Comparison of ENCODE assay signal across 8 cellular contexts in the genomic region with DNA sequence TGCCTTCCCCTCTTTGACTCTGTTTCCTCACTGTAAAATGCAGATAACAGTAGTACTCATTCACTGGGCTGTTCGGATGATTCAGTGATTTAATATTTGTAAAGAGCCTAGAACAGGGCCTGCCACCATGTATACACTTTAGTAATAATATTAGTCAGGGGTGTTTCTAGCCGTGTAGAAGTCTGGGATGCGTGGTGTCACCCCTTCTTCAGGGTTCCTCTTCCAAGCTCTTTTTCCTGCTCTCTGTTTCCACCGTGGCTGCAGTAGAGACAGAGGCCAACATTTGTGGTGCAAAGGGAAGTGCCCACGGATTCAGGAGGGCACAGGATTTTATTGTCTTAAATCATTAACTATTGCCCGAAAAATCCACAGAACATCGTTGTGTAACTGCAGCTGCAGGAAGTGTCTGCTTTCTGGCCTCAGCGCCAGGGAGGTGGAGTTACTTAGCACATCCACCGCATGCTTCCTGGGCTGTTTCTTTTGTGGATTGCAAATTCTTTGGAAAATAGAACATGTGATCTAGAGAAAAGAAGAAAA.
DNase-seq lines count a peak whose midpoint lies in the region; ATAC-seq and TF ChIP-seq lines count a peak whose summit lies in the region.

No MANE protein-coding gene starts in this region.

- H3K27ac Mint-ChIP-seq in stimulated activated memory B cell treated with anti-CD40 and anti-IgM and Interleukin-4, amounts not matched to agents 10 μg/mL and 1 μg/mL and 100 μg/mL, for 72 hours: peak overlapping the region; percentile 88
- H3K27ac Mint-ChIP-seq in activated CD4-positive, alpha-beta T cell treated with anti-CD3 and anti-CD28 coated beads, Interleukin-2, amount 10 ng/mL, durations not matched to agents 24 days and 14 days: no peak overlapping the region

- TF ChIP-seq CTCF in HL-60 (IDR thresholded peaks at IDR 0.05; ENCODE audit: insufficient read depth, low read length): no peak
- TF ChIP-seq CTCF in WI38 (IDR thresholded peaks at IDR 0.05; ENCODE audit: low read depth, low read length): no peak
- TF ChIP-seq CTCF in hepatocyte (IDR thresholded peaks at IDR 0.05; ENCODE audit: poor library complexity): no peak

- H3K36me3 ChIP-seq in ACC112 (ENCODE audit: insufficient read depth, low read length) (no peaks in the 10 kb centered on the region), hepatocyte (replicated peaks; ENCODE audit: insufficient read depth, low read depth) (no peaks in the 10 kb centered on the region)

- H2AFZ ChIP-seq in ACC112 (ENCODE audit: low read length, unreplicated experiment) (no peak overlapping the region), hepatocyte (no peak overlapping the region)

- H3K9me2 ChIP-seq in hepatocyte (replicated peaks; ENCODE audit: insufficient read depth): no peaks in the 10 kb centered on the region

- H3K4me1 Mint-ChIP-seq in stimulated activated memory B cell treated with anti-CD40 and anti-IgM and Interleukin-4, amounts not matched to agents 10 μg/mL and 1 μg/mL and 100 μg/mL, for 72 hours: peaks cover 84% of the 10 kb centered on the region
- H3K4me1 Mint-ChIP-seq in activated CD4-positive, alpha-beta T cell treated with anti-CD3 and anti-CD28 coated beads, Interleukin-2, amount 10 ng/mL, durations not matched to agents 24 days and 14 days: peaks cover 12% of the 10 kb centered on the region

- H3K27me3 ChIP-seq in ACC112 (ENCODE audit: insufficient read depth, low read length): no peaks in the 10 kb centered on the region
- no peaks in the 10 kb centered on the region for H3K27me3 ChIP-seq in HL-60 (ENCODE audit: insufficient read depth, poor library complexity, severe bottlenecking)
- H3K27me3 ChIP-seq in hepatocyte: no peaks in the 10 kb centered on the region

- H3K36me3 Mint-ChIP-seq in stimulated activated memory B cell treated with anti-CD40 and anti-IgM and Interleukin-4, amounts not matched to agents 10 μg/mL and 1 μg/mL and 100 μg/mL, for 72 hours: no peaks in the 10 kb centered on the region
- H3K36me3 Mint-ChIP-seq in activated CD4-positive, alpha-beta T cell treated with anti-CD3 and anti-CD28 coated beads, Interleukin-2, amount 10 ng/mL, durations not matched to agents 24 days and 14 days (ENCODE audit: low read depth): no peaks in the 10 kb centered on the region

- DNase-seq in HL-60 (ENCODE audit: low read depth in 1 of 2, low spot score in 1 of 2) (peak in 1 of 2 experiments; percentile 73), hepatocyte (ENCODE audit: low spot score) (peak; percentile 70)
- no peak for DNase-seq in activated CD4-positive, alpha-beta T cell treated with anti-CD3 and anti-CD28 coated beads, Interleukin-2, amount 10 ng/mL, durations not matched to agents 24 days and 14 days

- peaks cover 17% of the 10 kb centered on the region for H4K20me1 ChIP-seq in hepatocyte (ENCODE audit: insufficient read depth, poor library complexity, severe bottlenecking)

- H3K4me3 ChIP-seq in ACC112 (ENCODE audit: low read depth, low read length) (peak overlapping the region; percentile 59), HL-60 (replicated peaks; ENCODE audit: insufficient read depth, low read length) (no peak overlapping the region), WI38 (ENCODE audit: low read depth, low read length) (peak overlapping the region; percentile 29), hepatocyte (no peak overlapping the region)

- no peaks in the 10 kb centered on the region for H3K9me3 Mint-ChIP-seq in stimulated activated memory B cell treated with anti-CD40 and anti-IgM and Interleukin-4, amounts not matched to agents 10 μg/mL and 1 μg/mL and 100 μg/mL, for 72 hours
- H3K9me3 Mint-ChIP-seq in activated CD4-positive, alpha-beta T cell treated with anti-CD3 and anti-CD28 coated beads, Interleukin-2, amount 10 ng/mL, durations not matched to agents 24 days and 14 days: no peaks in the 10 kb centered on the region

- H3K79me2 ChIP-seq in ACC112 (ENCODE audit: control insufficient read depth, insufficient read depth, low read length, unreplicated experiment): peaks cover 93% of the 10 kb centered on the region
- H3K79me2 ChIP-seq in hepatocyte: peaks cover 86% of the 10 kb centered on the region

- peak overlapping the region; percentile 71 for H3K4me2 ChIP-seq in hepatocyte

- intact Hi-C loops in activated CD4-positive, alpha-beta T cell treated with anti-CD3 and anti-CD28 coated beads, Interleukin-2, amount 10 ng/mL, durations not matched to agents 24 days and 14 days (cut with micrococcal nuclease): no loop called here

- no peaks in the 10 kb centered on the region for H3K27me3 Mint-ChIP-seq in stimulated activated memory B cell treated with anti-CD40 and anti-IgM and Interleukin-4, amounts not matched to agents 10 μg/mL and 1 μg/mL and 100 μg/mL, for 72 hours
- H3K27me3 Mint-ChIP-seq in activated CD4-positive, alpha-beta T cell treated with anti-CD3 and anti-CD28 coated beads, Interleukin-2, amount 10 ng/mL, durations not matched to agents 24 days and 14 days: peaks cover 1% of the 10 kb centered on the region

- H3K4me1 ChIP-seq in ACC112 (ENCODE audit: control insufficient read depth, insufficient read depth, low read length, unreplicated experiment): peaks cover 90% of the 10 kb centered on the region
- H3K4me1 ChIP-seq in hepatocyte (ENCODE audit: insufficient read depth): peaks cover 21% of the 10 kb centered on the region

- ATAC-seq in stimulated activated memory B cell treated with anti-CD40 and anti-IgM and Interleukin-4, amounts not matched to agents 10 μg/mL and 1 μg/mL and 100 μg/mL, for 72 hours: no peak
- ATAC-seq in HG03457 (IDR thresholded peaks at IDR 0.05; ENCODE audit: unreplicated experiment): no peak
- ATAC-seq in HG03571 (IDR thresholded peaks at IDR 0.05; ENCODE audit: unreplicated experiment): no peak

- H3K27ac ChIP-seq in ACC112 (ENCODE audit: low read depth, low read length) (peak overlapping the region; percentile 89), HL-60 (replicated peaks) (peak overlapping the region; percentile 65), hepatocyte (peak overlapping the region; percentile 73)

- WGBS in hepatocyte (ENCODE audit: low lambda C conversion rate, missing lambda C conversion rate): 40% methylated on average over 9 of the region's 9 CpGs

- no peaks in the 10 kb centered on the region for H3K9me3 ChIP-seq in hepatocyte (ENCODE audit: low read depth)

- peak overlapping the region; percentile 62 for H3K4me3 Mint-ChIP-seq in stimulated activated memory B cell treated with anti-CD40 and anti-IgM and Interleukin-4, amounts not matched to agents 10 μg/mL and 1 μg/mL and 100 μg/mL, for 72 hours
- H3K4me3 Mint-ChIP-seq in activated CD4-positive, alpha-beta T cell treated with anti-CD3 and anti-CD28 coated beads, Interleukin-2, amount 10 ng/mL, durations not matched to agents 24 days and 14 days: no peak overlapping the region

Comparison
In these comparisons a context has a peak if more than half of its experiments do, and no peak if none do; other contexts are left out.
1. H3K4me3 ChIP-seq: peak in ACC112 (single experiment) and WI38 (single experiment); none in HL-60 (single experiment) and hepatocyte (single experiment).
2. Peak in every context shown above with its lines, with median percentiles within 50 percentile points of each other: H3K27ac ChIP-seq.